In the genomic region with DNA sequence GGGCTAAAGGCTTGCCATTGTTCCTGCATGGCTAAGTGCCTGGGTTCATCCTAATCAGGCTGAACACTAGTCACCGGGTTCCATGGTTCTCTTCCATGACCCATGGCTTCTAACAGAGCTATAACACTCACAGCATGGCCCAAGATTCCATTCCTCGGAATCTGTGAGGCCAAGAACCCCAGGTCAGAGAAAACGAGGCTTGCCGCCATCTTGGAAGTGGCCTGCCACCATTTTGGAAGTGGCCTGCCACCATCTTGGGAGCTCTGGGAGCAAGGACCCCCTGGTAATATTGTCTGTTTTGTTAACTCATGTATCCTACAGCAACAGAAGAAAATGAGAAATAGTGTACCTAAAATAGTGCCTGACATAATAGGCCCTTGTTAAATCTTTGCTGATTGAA, we compare ENCODE assay signal across 31 cellular contexts.
"Had no signal": no experiment of that assay in that cellular context is flagged by ENCODE, and none has a peak within 500 bp of the region (broad histone marks: within the 10 kb centered on the region; RNA-seq: fewer than 3 reads in every experiment).

No MANE protein-coding gene starts in this region.

- H3K4me1 ChIP-seq: neural progenitor cell, parathyroid adenoma, psoas muscle, right lobe of liver, sigmoid colon, thyroid gland, tibial nerve, upper lobe of left lung, vagina had no signal

- H3K9ac ChIP-seq: neural progenitor cell, parathyroid adenoma had no signal

- H3K4me3 ChIP-seq: neural progenitor cell, ovary, psoas muscle, right lobe of liver, sigmoid colon, thoracic aorta, thyroid gland, tibial nerve, upper lobe of left lung, vagina had no signal

- DNase-seq: naive B cell; naive thymus-derived CD8-positive, alpha-beta T cell; occipital lobe; ovary; posterior cingulate gyrus; psoas muscle; right cardiac atrium; right lobe of liver; sigmoid colon; small intestine; stimulated activated CD4-positive, alpha-beta T cell treated with anti-CD3 and anti-CD28 coated beads, Interleukin-15, amount 100 ng/mL, for 24 hours; stimulated activated CD4-positive, alpha-beta T cell treated with anti-CD3 and anti-CD28 coated beads, Interleukin-2, amount 100 ng/mL, for 24 hours; stimulated activated CD4-positive, alpha-beta T cell treated with anti-CD3 and anti-CD28 coated beads, Interleukin-2, amount 100 ng/mL, for 48 hours; stimulated activated CD4-positive, alpha-beta T cell treated with anti-CD3 and anti-CD28 coated beads, Interleukin-4, amount 100 ng/mL, for 4 hours; stimulated activated CD8-positive, alpha-beta memory T cell treated with anti-CD3 and anti-CD28 coated beads, Interleukin-4, amount 100 ng/mL, for 48 hours; stimulated activated naive CD4-positive, alpha-beta T cell; stimulated activated naive CD8-positive, alpha-beta T cell treated with anti-CD3 and anti-CD28 coated beads, Interleukin-15, amount 100 ng/mL, for 72 hours; stimulated activated naive CD8-positive, alpha-beta T cell treated with anti-CD3 and anti-CD28 coated beads, Interleukin-15, Interleukin-2, amounts not matched to agents 100 U/mL and 50 U/mL, for 24 hours; substantia nigra; thyroid gland; trophoblast cell; upper lobe of left lung had no signal

- ATAC-seq: naive thymus-derived CD8-positive, alpha-beta T cell; natural killer cell treated with Interleukin-12 subunit alpha and Interleukin-12 subunit beta and Interleukin-15 and Interleukin-18, amount 100 ng/mL, for 72 hours; psoas muscle; right cardiac atrium; right lobe of liver; stimulated activated memory B cell treated with anti-CD40 and anti-IgM and Interleukin-4, amounts not matched to agents 10 μg/mL and 1 μg/mL and 100 μg/mL, for 72 hours; stimulated activated naive CD8-positive, alpha-beta T cell treated with anti-CD3 and anti-CD28 coated beads, Interleukin-15, amount 100 ng/mL, for 72 hours; stimulated activated naive CD8-positive, alpha-beta T cell treated with anti-CD3 and anti-CD28 coated beads, Interleukin-15, Interleukin-2, amounts not matched to agents 100 U/mL and 50 U/mL, for 24 hours had no signal

- H2AFZ ChIP-seq: neural progenitor cell, parathyroid adenoma had no signal

- H3K27me3 ChIP-seq: neural progenitor cell, ovary, right lobe of liver, sigmoid colon, thyroid gland, tibial nerve, upper lobe of left lung, vagina had no signal

- FAIRE-seq: small intestine, urothelium cell line had no signal

- H3K4me3 Mint-ChIP-seq: naive B cell; naive thymus-derived CD8-positive, alpha-beta T cell; natural killer cell treated with Interleukin-12 subunit alpha and Interleukin-12 subunit beta and Interleukin-15 and Interleukin-18, amount 100 ng/mL, for 72 hours; neural progenitor cell; stimulated activated memory B cell treated with anti-CD40 and anti-IgM and Interleukin-4, amounts not matched to agents 10 μg/mL and 1 μg/mL and 100 μg/mL, for 72 hours; stimulated activated naive CD8-positive, alpha-beta T cell treated with anti-CD3 and anti-CD28 coated beads, Interleukin-15, amount 100 ng/mL, for 72 hours had no signal

- H3K79me2 ChIP-seq: parathyroid adenoma had no signal

- H3K36me3 ChIP-seq: neural progenitor cell, ovary, right lobe of liver, sigmoid colon, thoracic aorta, thyroid gland, tibial nerve, upper lobe of left lung, vagina had no signal

- H3K36me3 Mint-ChIP-seq: naive B cell; natural killer cell treated with Interleukin-12 subunit alpha and Interleukin-12 subunit beta and Interleukin-15 and Interleukin-18, amount 100 ng/mL, for 72 hours; stimulated activated memory B cell treated with anti-CD40 and anti-IgM and Interleukin-4, amounts not matched to agents 10 μg/mL and 1 μg/mL and 100 μg/mL, for 72 hours had no signal

- H3K27ac ChIP-seq: neural progenitor cell, ovary, parathyroid adenoma, psoas muscle, right lobe of liver, sigmoid colon, thoracic aorta, thyroid gland, tibial nerve, upper lobe of left lung, vagina had no signal

- H3K27me3 Mint-ChIP-seq: naive B cell; natural killer cell treated with Interleukin-12 subunit alpha and Interleukin-12 subunit beta and Interleukin-15 and Interleukin-18, amount 100 ng/mL, for 72 hours; progenitor cell of endocrine pancreas; stimulated activated memory B cell treated with anti-CD40 and anti-IgM and Interleukin-4, amounts not matched to agents 10 μg/mL and 1 μg/mL and 100 μg/mL, for 72 hours; stimulated activated naive CD8-positive, alpha-beta T cell treated with anti-CD3 and anti-CD28 coated beads, Interleukin-15, amount 100 ng/mL, for 72 hours had no signal

- H3K4me2 ChIP-seq: neural progenitor cell had no signal

- H3K27ac Mint-ChIP-seq: naive thymus-derived CD8-positive, alpha-beta T cell; natural killer cell treated with Interleukin-12 subunit alpha and Interleukin-12 subunit beta and Interleukin-15 and Interleukin-18, amount 100 ng/mL, for 72 hours; neural progenitor cell; progenitor cell of endocrine pancreas; stimulated activated memory B cell treated with anti-CD40 and anti-IgM and Interleukin-4, amounts not matched to agents 10 μg/mL and 1 μg/mL and 100 μg/mL, for 72 hours; stimulated activated naive CD8-positive, alpha-beta T cell treated with anti-CD3 and anti-CD28 coated beads, Interleukin-15, amount 100 ng/mL, for 72 hours had no signal

- H3K9me3 ChIP-seq: psoas muscle, right lobe of liver, sigmoid colon, thyroid gland, tibial nerve, upper lobe of left lung, vagina had no signal

- H3K4me1 Mint-ChIP-seq: naive B cell; neural progenitor cell; stimulated activated memory B cell treated with anti-CD40 and anti-IgM and Interleukin-4, amounts not matched to agents 10 μg/mL and 1 μg/mL and 100 μg/mL, for 72 hours; stimulated activated naive CD8-positive, alpha-beta T cell treated with anti-CD3 and anti-CD28 coated beads, Interleukin-15, amount 100 ng/mL, for 72 hours had no signal
